In the genomic region with DNA sequence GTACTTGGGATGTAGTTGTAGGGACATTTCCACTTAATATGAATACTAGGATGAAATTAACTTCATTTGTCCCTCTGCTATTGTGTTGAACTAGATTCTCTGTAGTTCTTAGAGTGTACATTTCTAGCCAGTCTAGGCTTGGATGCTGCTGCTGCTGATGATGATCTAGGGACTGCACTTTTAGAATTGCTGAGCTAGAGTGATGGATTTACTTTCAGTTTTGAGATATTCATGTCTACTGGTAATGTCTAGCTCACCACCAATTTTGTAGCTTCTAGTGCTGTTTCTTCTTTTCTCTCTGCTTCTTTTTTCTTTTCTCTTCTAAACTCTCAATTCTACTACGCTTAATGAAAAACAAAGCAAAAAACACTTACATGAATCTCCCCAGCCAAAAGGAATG, we compare ENCODE assay signal across 23 cellular contexts. TPM values are rescaled to one million over a fixed set of nuclear protein-coding genes. Genes with fewer than 3 reads are reported as not detected.
A peak's percentile ranks its signal among the peaks of the same experiment; 100 is the strongest.
DNase-seq lines count a peak whose midpoint lies in the region; ATAC-seq and TF ChIP-seq lines count a peak whose summit lies in the region.
"Had no signal": no experiment of that assay in that cellular context is flagged by ENCODE, and none has a peak within 500 bp of the region (broad histone marks: within the 10 kb centered on the region; RNA-seq: fewer than 3 reads in every experiment).

No MANE protein-coding gene starts in this region.

- CTCF ChIA-PET in activated CD4-positive, alpha-beta T cell treated with anti-CD3 and anti-CD28 coated beads for 36 hours (lab: Charles Lee): no interaction called here
- CTCF ChIA-PET in activated CD4-positive, alpha-beta memory T cell treated with anti-CD3 and anti-CD28 coated beads, Interleukin-2, amount 10 ng/mL, durations not matched to agents 7 days and 5 days (lab: Charles Lee): no interaction called here

- intact Hi-C loops in activated CD4-positive, alpha-beta T cell treated with anti-CD3 and anti-CD28 coated beads for 36 hours (cut with DNase I, micrococcal nuclease): no loop called here
- intact Hi-C loops in activated CD4-positive, alpha-beta T cell treated with anti-CD3 and anti-CD28 coated beads, Interleukin-2, amount 10 ng/mL, durations not matched to agents 24 days and 14 days (cut with micrococcal nuclease): no loop called here

- no peak for TF ChIP-seq POLR2A in erythroblast (IDR thresholded peaks at IDR 0.05; ENCODE audit: low read length)

- POLR2A ChIA-PET in activated CD4-positive, alpha-beta T cell treated with anti-CD3 and anti-CD28 coated beads for 36 hours (lab: Charles Lee): no interaction called here
- POLR2A ChIA-PET in activated CD4-positive, alpha-beta memory T cell treated with anti-CD3 and anti-CD28 coated beads, Interleukin-2, amount 10 ng/mL, durations not matched to agents 7 days and 5 days (lab: Charles Lee): interaction anchor here (1.0 kb wide), 1 partner anchor 12 kb away, joined by 3 read pairs; no protein-coding TSS in a partner anchor

- ATAC-seq in activated CD4-positive, alpha-beta T cell treated with anti-CD3 and anti-CD28 coated beads for 36 hours: peak; percentile 49
- peak; percentile 57 for ATAC-seq in GM21515 (IDR thresholded peaks at IDR 0.05; ENCODE audit: unreplicated experiment)
- peak; percentile 65 for ATAC-seq in HG03432 (IDR thresholded peaks at IDR 0.05; ENCODE audit: unreplicated experiment)
- ATAC-seq in left lobe of liver: no peak
- no peak for ATAC-seq in stimulated activated naive CD8-positive, alpha-beta T cell treated with anti-CD3 and anti-CD28 coated beads, Interleukin-15, amount 100 ng/mL, for 72 hours
- ATAC-seq: activated T-cell treated with anti-CD3 and anti-CD28 coated beads, Interleukin-2, amount 50 U/mL, for 4 hours; pancreas; right lobe of liver had no signal

- no peak for DNase-seq in activated CD4-positive, alpha-beta T cell treated with anti-CD3 and anti-CD28 coated beads for 36 hours
- no peak for DNase-seq in activated CD4-positive, alpha-beta T cell treated with anti-CD3 and anti-CD28 coated beads, Interleukin-2, amount 10 ng/mL, durations not matched to agents 24 days and 14 days
- DNase-seq in erythroblast (lab: John Stamatoyannopoulos, UW): peak; percentile 27 to 48
- DNase-seq in activated CD4-positive, alpha-beta memory T cell treated with anti-CD3 and anti-CD28 coated beads, Interleukin-2, amount 10 ng/mL, durations not matched to agents 7 days and 5 days: no peak
- DNase-seq in left lobe of liver (ENCODE audit: low spot score): no peak
- no peak for DNase-seq in stimulated activated naive CD8-positive, alpha-beta T cell treated with anti-CD3 and anti-CD28 coated beads, Interleukin-15, amount 100 ng/mL, for 72 hours
- DNase-seq: 8988T; activated CD4-positive, alpha-beta T cell treated with anti-CD3 and anti-CD28 coated beads, Interleukin-2, amount 50 U/mL, for 48 hours; activated T-cell treated with anti-CD3 and anti-CD28 coated beads, Interleukin-2, amount 50 U/mL, for 4 hours; cerebellar nuclear complex; effector CD4-positive, alpha-beta T cell; esophagus squamous epithelium; HCEC 1CT; Karpas-422; NCI-H1048; NCI-H2029; NCI-H345; pancreas; right lobe of liver; stimulated activated CD4-positive, alpha-beta T cell treated with anti-CD3 and anti-CD28 coated beads, Interleukin-15, amount 100 ng/mL, for 24 hours had no signal

- peaks cover 10% of the 10 kb centered on the region for H3K4me1 Mint-ChIP-seq in activated CD4-positive, alpha-beta T cell treated with anti-CD3 and anti-CD28 coated beads for 36 hours
- H3K4me1 Mint-ChIP-seq in activated CD4-positive, alpha-beta T cell treated with anti-CD3 and anti-CD28 coated beads, Interleukin-2, amount 10 ng/mL, durations not matched to agents 24 days and 14 days: peaks cover 12% of the 10 kb centered on the region
- H3K4me1 Mint-ChIP-seq in activated CD4-positive, alpha-beta memory T cell treated with anti-CD3 and anti-CD28 coated beads, Interleukin-2, amount 10 ng/mL, durations not matched to agents 7 days and 5 days: peaks cover 12% of the 10 kb centered on the region
- H3K4me1 Mint-ChIP-seq in stimulated activated naive CD8-positive, alpha-beta T cell treated with anti-CD3 and anti-CD28 coated beads, Interleukin-15, amount 100 ng/mL, for 72 hours: peaks cover 6% of the 10 kb centered on the region

- no peaks in the 10 kb centered on the region for H3K27me3 Mint-ChIP-seq in activated CD4-positive, alpha-beta T cell treated with anti-CD3 and anti-CD28 coated beads for 36 hours
- H3K27me3 Mint-ChIP-seq in activated CD4-positive, alpha-beta T cell treated with anti-CD3 and anti-CD28 coated beads, Interleukin-2, amount 10 ng/mL, durations not matched to agents 24 days and 14 days: no peaks in the 10 kb centered on the region
- no peaks in the 10 kb centered on the region for H3K27me3 Mint-ChIP-seq in activated CD4-positive, alpha-beta memory T cell treated with anti-CD3 and anti-CD28 coated beads, Interleukin-2, amount 10 ng/mL, durations not matched to agents 7 days and 5 days
- H3K27me3 Mint-ChIP-seq in stimulated activated naive CD8-positive, alpha-beta T cell treated with anti-CD3 and anti-CD28 coated beads, Interleukin-15, amount 100 ng/mL, for 72 hours: no peaks in the 10 kb centered on the region
- H3K27me3 Mint-ChIP-seq: activated naive CD4-positive, alpha-beta T cell treated with anti-CD3 and anti-CD28 coated beads, Interleukin-2, amount 50 U/mL, for 24 hours had no signal

- peaks cover 2% of the 10 kb centered on the region for H3K36me3 Mint-ChIP-seq in activated CD4-positive, alpha-beta T cell treated with anti-CD3 and anti-CD28 coated beads for 36 hours (ENCODE audit: low read depth)
- no peaks in the 10 kb centered on the region for H3K36me3 Mint-ChIP-seq in activated CD4-positive, alpha-beta T cell treated with anti-CD3 and anti-CD28 coated beads, Interleukin-2, amount 10 ng/mL, durations not matched to agents 24 days and 14 days (ENCODE audit: low read depth)
- H3K36me3 Mint-ChIP-seq in activated CD4-positive, alpha-beta memory T cell treated with anti-CD3 and anti-CD28 coated beads, Interleukin-2, amount 10 ng/mL, durations not matched to agents 7 days and 5 days (ENCODE audit: low read depth): no peaks in the 10 kb centered on the region

- no peak overlapping the region for H3K27ac Mint-ChIP-seq in activated CD4-positive, alpha-beta T cell treated with anti-CD3 and anti-CD28 coated beads for 36 hours
- H3K27ac Mint-ChIP-seq in activated CD4-positive, alpha-beta T cell treated with anti-CD3 and anti-CD28 coated beads, Interleukin-2, amount 10 ng/mL, durations not matched to agents 24 days and 14 days: no peak overlapping the region
- no peak overlapping the region for H3K27ac Mint-ChIP-seq in activated CD4-positive, alpha-beta memory T cell treated with anti-CD3 and anti-CD28 coated beads, Interleukin-2, amount 10 ng/mL, durations not matched to agents 7 days and 5 days
- no peak overlapping the region for H3K27ac Mint-ChIP-seq in stimulated activated naive CD8-positive, alpha-beta T cell treated with anti-CD3 and anti-CD28 coated beads, Interleukin-15, amount 100 ng/mL, for 72 hours
- H3K27ac Mint-ChIP-seq: activated naive CD4-positive, alpha-beta T cell treated with anti-CD3 and anti-CD28 coated beads, Interleukin-2, amount 50 U/mL, for 24 hours had no signal

- no peak overlapping the region for H3K4me3 Mint-ChIP-seq in activated CD4-positive, alpha-beta T cell treated with anti-CD3 and anti-CD28 coated beads for 36 hours
- no peak overlapping the region for H3K4me3 Mint-ChIP-seq in activated CD4-positive, alpha-beta T cell treated with anti-CD3 and anti-CD28 coated beads, Interleukin-2, amount 10 ng/mL, durations not matched to agents 24 days and 14 days
- no peak overlapping the region for H3K4me3 Mint-ChIP-seq in activated CD4-positive, alpha-beta memory T cell treated with anti-CD3 and anti-CD28 coated beads, Interleukin-2, amount 10 ng/mL, durations not matched to agents 7 days and 5 days
- H3K4me3 Mint-ChIP-seq in stimulated activated naive CD8-positive, alpha-beta T cell treated with anti-CD3 and anti-CD28 coated beads, Interleukin-15, amount 100 ng/mL, for 72 hours: no peak overlapping the region
- H3K4me3 Mint-ChIP-seq: activated naive CD4-positive, alpha-beta T cell treated with anti-CD3 and anti-CD28 coated beads, Interleukin-2, amount 50 U/mL, for 24 hours; activated T-cell treated with anti-CD3 and anti-CD28 coated beads, Interleukin-2, amount 50 U/mL, for 4 hours had no signal

- H3K9me3 Mint-ChIP-seq in activated CD4-positive, alpha-beta T cell treated with anti-CD3 and anti-CD28 coated beads for 36 hours (ENCODE audit: low read depth): no peaks in the 10 kb centered on the region
- no peaks in the 10 kb centered on the region for H3K9me3 Mint-ChIP-seq in activated CD4-positive, alpha-beta T cell treated with anti-CD3 and anti-CD28 coated beads, Interleukin-2, amount 10 ng/mL, durations not matched to agents 24 days and 14 days
- no peaks in the 10 kb centered on the region for H3K9me3 Mint-ChIP-seq in activated CD4-positive, alpha-beta memory T cell treated with anti-CD3 and anti-CD28 coated beads, Interleukin-2, amount 10 ng/mL, durations not matched to agents 7 days and 5 days
- H3K9me3 Mint-ChIP-seq in stimulated activated naive CD8-positive, alpha-beta T cell treated with anti-CD3 and anti-CD28 coated beads, Interleukin-15, amount 100 ng/mL, for 72 hours: no peaks in the 10 kb centered on the region
- H3K9me3 Mint-ChIP-seq: activated naive CD4-positive, alpha-beta T cell treated with anti-CD3 and anti-CD28 coated beads, Interleukin-2, amount 50 U/mL, for 24 hours; activated T-cell treated with anti-CD3 and anti-CD28 coated beads, Interleukin-2, amount 50 U/mL, for 4 hours had no signal

RNA-seq across cellular contexts. Expression of a gene that starts 49.4 kb away (rescaled TPM):
- total RNA-seq in activated CD4-positive, alpha-beta T cell treated with anti-CD3 and anti-CD28 coated beads for 36 hours: 10 to 100 TPM; 41.0 to 46.0 TPM
- total RNA-seq in activated CD4-positive, alpha-beta T cell treated with anti-CD3 and anti-CD28 coated beads, Interleukin-2, amount 10 ng/mL, durations not matched to agents 24 days and 14 days: 32.4 and 33.3 TPM in 2 replicates
- total RNA-seq in activated CD4-positive, alpha-beta memory T cell treated with anti-CD3 and anti-CD28 coated beads, Interleukin-2, amount 10 ng/mL, durations not matched to agents 7 days and 5 days: 10 to 100 TPM; 19.8 to 20.6 TPM
- total RNA-seq in left lobe of liver: 13.5 TPM

Comparison
In these comparisons a context has a peak if more than half of its experiments do, and no peak if none do; other contexts are left out.
1. ATAC-seq: peak in activated CD4-positive, alpha-beta T cell treated with anti-CD3 and anti-CD28 coated beads for 36 hours (single experiment), GM21515 (single experiment) and HG03432 (single experiment); none in left lobe of liver (single experiment) and stimulated activated naive CD8-positive, alpha-beta T cell treated with anti-CD3 and anti-CD28 coated beads, Interleukin-15, amount 100 ng/mL, for 72 hours (single experiment).
2. DNase-seq: peak in erythroblast (2 of 2); none in activated CD4-positive, alpha-beta T cell treated with anti-CD3 and anti-CD28 coated beads for 36 hours (single experiment), activated CD4-positive, alpha-beta T cell treated with anti-CD3 and anti-CD28 coated beads, Interleukin-2, amount 10 ng/mL, durations not matched to agents 24 days and 14 days (single experiment), activated CD4-positive, alpha-beta memory T cell treated with anti-CD3 and anti-CD28 coated beads, Interleukin-2, amount 10 ng/mL, durations not matched to agents 7 days and 5 days (single experiment), left lobe of liver (single experiment) and stimulated activated naive CD8-positive, alpha-beta T cell treated with anti-CD3 and anti-CD28 coated beads, Interleukin-15, amount 100 ng/mL, for 72 hours (0 of 2).